In the genomic region with DNA sequence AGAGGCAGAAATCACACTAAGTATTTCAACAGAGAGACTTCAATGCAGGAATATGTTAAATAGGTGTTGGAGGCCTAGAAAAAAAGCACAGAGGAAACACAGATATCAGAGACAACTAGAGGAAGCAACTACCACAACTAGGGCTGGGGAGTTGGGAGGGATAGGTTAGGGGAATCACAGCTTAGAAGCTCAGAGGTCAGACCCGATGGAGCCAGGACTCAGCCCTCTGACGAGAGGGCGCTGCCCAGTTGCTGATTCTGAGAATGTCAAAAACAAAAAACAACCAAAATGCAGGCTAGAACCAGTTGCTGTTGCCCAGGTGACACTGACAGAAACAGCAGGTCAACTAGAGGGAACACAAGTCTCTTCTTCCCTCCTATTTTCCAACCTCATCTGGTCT, we compare ENCODE assay signal across 2 cellular contexts.
TF ChIP-seq lines count a peak whose summit lies in the region.

No MANE protein-coding gene starts in this region.

TF ChIP-seq in IMR-90, 13 proteins besides CTCF, POLR2A, EP300 and RAD21:
- TF ChIP-seq FOS (IDR thresholded peaks at IDR 0.05; ENCODE audit: low read depth, low read length) (no peak), RCOR1 (IDR thresholded peaks at IDR 0.05; ENCODE audit: insufficient replicate concordance, low read length) (no peak), CEBPB (IDR thresholded peaks at IDR 0.05; ENCODE audit: low read depth, low read length) (no peak), SMC3 (IDR thresholded peaks at IDR 0.05; ENCODE audit: low read depth, low read length) (no peak), MAZ (IDR thresholded peaks at IDR 0.05; ENCODE audit: borderline replicate concordance, low read depth, low read length) (no peak), MAFK (IDR thresholded peaks at IDR 0.05; ENCODE audit: low read depth, low read length) (no peak), BHLHE40 (IDR thresholded peaks at IDR 0.05; ENCODE audit: low read depth, low read length) (no peak), NFE2L2 (IDR thresholded peaks at IDR 0.05; ENCODE audit: low read depth, low read length) (no peak), MXI1 (IDR thresholded peaks at IDR 0.05; ENCODE audit: borderline replicate concordance, low read depth, low read length) (no peak), RFX5 (IDR thresholded peaks at IDR 0.05; ENCODE audit: low read depth, low read length) (no peak), CHD1 (IDR thresholded peaks at IDR 0.05; ENCODE audit: low read depth, low read length) (no peak)
- TF ChIP-seq, protein P1, sequence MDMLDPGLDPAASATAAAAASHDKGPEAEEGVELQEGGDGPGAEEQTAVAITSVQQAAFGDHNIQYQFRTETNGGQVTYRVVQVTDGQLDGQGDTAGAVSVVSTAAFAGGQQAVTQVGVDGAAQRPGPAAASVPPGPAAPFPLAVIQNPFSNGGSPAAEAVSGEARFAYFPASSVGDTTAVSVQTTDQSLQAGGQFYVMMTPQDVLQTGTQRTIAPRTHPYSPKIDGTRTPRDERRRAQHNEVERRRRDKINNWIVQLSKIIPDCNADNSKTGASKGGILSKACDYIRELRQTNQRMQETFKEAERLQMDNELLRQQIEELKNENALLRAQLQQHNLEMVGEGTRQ (IDR thresholded peaks at IDR 0.05; ENCODE audit: low read depth, low read length): no peak
- TF ChIP-seq, protein P2, sequence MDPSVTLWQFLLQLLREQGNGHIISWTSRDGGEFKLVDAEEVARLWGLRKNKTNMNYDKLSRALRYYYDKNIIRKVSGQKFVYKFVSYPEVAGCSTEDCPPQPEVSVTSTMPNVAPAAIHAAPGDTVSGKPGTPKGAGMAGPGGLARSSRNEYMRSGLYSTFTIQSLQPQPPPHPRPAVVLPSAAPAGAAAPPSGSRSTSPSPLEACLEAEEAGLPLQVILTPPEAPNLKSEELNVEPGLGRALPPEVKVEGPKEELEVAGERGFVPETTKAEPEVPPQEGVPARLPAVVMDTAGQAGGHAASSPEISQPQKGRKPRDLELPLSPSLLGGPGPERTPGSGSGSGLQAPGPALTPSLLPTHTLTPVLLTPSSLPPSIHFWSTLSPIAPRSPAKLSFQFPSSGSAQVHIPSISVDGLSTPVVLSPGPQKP (IDR thresholded peaks at IDR 0.05; ENCODE audit: borderline replicate concordance, low read depth, low read length): no peak

TF ChIP-seq in K562, 482 proteins besides CTCF, POLR2A, EP300 and RAD21:
- TF ChIP-seq TEAD1 (CRISPR knock-in tag; IDR thresholded peaks at IDR 0.05) (no peak), MED1 (CRISPR knock-in tag; IDR thresholded peaks at IDR 0.05; ENCODE audit: borderline replicate concordance) (no peak), ZBTB49 (CRISPR knock-in tag; IDR thresholded peaks at IDR 0.05; ENCODE audit: borderline replicate concordance) (no peak), PHF8 (IDR thresholded peaks at IDR 0.05; ENCODE audit: borderline replicate concordance, low read length) (no peak), SRSF7 (optimal IDR thresholded peaks at IDR 0.05; ENCODE audit: low read depth, low read length) (no peak), PHB (CRISPR knock-in tag; IDR thresholded peaks at IDR 0.05) (no peak)
- TF ChIP-seq, protein P3, sequence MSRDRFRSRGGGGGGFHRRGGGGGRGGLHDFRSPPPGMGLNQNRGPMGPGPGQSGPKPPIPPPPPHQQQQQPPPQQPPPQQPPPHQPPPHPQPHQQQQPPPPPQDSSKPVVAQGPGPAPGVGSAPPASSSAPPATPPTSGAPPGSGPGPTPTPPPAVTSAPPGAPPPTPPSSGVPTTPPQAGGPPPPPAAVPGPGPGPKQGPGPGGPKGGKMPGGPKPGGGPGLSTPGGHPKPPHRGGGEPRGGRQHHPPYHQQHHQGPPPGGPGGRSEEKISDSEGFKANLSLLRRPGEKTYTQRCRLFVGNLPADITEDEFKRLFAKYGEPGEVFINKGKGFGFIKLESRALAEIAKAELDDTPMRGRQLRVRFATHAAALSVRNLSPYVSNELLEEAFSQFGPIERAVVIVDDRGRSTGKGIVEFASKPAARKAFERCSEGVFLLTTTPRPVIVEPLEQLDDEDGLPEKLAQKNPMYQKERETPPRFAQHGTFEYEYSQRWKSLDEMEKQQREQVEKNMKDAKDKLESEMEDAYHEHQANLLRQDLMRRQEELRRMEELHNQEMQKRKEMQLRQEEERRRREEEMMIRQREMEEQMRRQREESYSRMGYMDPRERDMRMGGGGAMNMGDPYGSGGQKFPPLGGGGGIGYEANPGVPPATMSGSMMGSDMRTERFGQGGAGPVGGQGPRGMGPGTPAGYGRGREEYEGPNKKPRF (IDR thresholded peaks at IDR 0.05; ENCODE audit: low read depth, low read length): no peak
